In genomic region chr12:94101902-94102660, GRCh38 we compare ENCODE assay signal across 8 cellular contexts. TPM values are rescaled to one million over a fixed set of nuclear protein-coding genes. Genes with fewer than 3 reads are reported as not detected.
DNase-seq lines count a peak whose midpoint lies in the region; ATAC-seq and TF ChIP-seq lines count a peak whose summit lies in the region.

No MANE protein-coding gene starts in this region.

- peak overlapping the region; percentile 82 to 87 for H3K4me3 Mint-ChIP-seq in activated T-cell treated with anti-CD3 and anti-CD28 coated beads, Interleukin-2, amount 50 U/mL, for 72 hours
- peak overlapping the region; percentile 83 to 93 (median 88) for H3K4me3 Mint-ChIP-seq in naive B cell

- intact Hi-C loops in PC-9 (cut with micrococcal nuclease; ENCODE audit: unreplicated experiment) = loop anchor here (1.0 to 5.0 kb wide), 6 partner anchors 335 to 1115 kb away; no protein-coding TSS in a partner anchor

- BruUV-seq in PC-9 (replicated peaks; lab: Mats Ljungman, UMichigan) = no TSS peak

- H3K36me3 ChIP-seq in KOPT-K1 (ENCODE audit: insufficient read depth, low read length) (no peaks in the 10 kb centered on the region), PC-9 (ENCODE audit: low read depth) (no peaks in the 10 kb centered on the region), fibroblast of lung (ENCODE audit: control insufficient read depth, insufficient read depth, low read length) (no peaks in the 10 kb centered on the region)

- H3K4me1 ChIP-seq in PC-9 (replicated peaks; ENCODE audit: insufficient read depth) (peaks cover 41% of the 10 kb centered on the region), fibroblast of lung (ENCODE audit: control insufficient read depth, extremely low read depth, insufficient read depth, low read length) (peaks cover 6% of the 10 kb centered on the region)

- peak overlapping the region; percentile 84 for H2AFZ ChIP-seq in PC-9
- H2AFZ ChIP-seq in fibroblast of lung (ENCODE audit: low read length) = peak overlapping the region; percentile 84

- H3K9me3 ChIP-seq in KOPT-K1 (ENCODE audit: insufficient read depth, low read length, poor library complexity, severe bottlenecking) = no peaks in the 10 kb centered on the region
- H3K9me3 ChIP-seq in PC-9 (ENCODE audit: insufficient read depth, low read depth) = no peaks in the 10 kb centered on the region
- no peaks in the 10 kb centered on the region for H3K9me3 ChIP-seq in fibroblast of lung (ENCODE audit: control insufficient read depth, insufficient read depth, low read depth, low read length)

- H3K4me3 ChIP-seq in PC-9 (peak overlapping the region; percentile 59; the same call in 1 of the 2 replicates), fibroblast of lung (replicated peaks in 1 of 4; ENCODE audit: control extremely low read depth in 1 of 4, insufficient read depth in 1 of 4, low read depth in 3 of 4, low read length in 4 of 4) (peak overlapping the region; percentile 65 to 77 (median 70))

- peaks cover 30% of the 10 kb centered on the region for H3K27me3 Mint-ChIP-seq in activated T-cell treated with anti-CD3 and anti-CD28 coated beads, Interleukin-2, amount 50 U/mL, for 72 hours (ENCODE audit: low read depth)
- H3K27me3 Mint-ChIP-seq in naive B cell = peaks cover 29 to 72% (median 65%) of the 10 kb centered on the region in 3 donors

- H3K27me3 ChIP-seq in PC-9 (ENCODE audit: insufficient read depth, low read depth) = no peaks in the 10 kb centered on the region
- H3K27me3 ChIP-seq in fibroblast of lung (ENCODE audit: control insufficient read depth, insufficient read depth, low read length) = peaks cover 5% of the 10 kb centered on the region

- peaks cover 21% of the 10 kb centered on the region; the same call in 1 of the 2 replicates for H3F3A ChIP-seq in PC-9 (ENCODE audit: insufficient read depth, low read depth)

- H3K4me1 Mint-ChIP-seq in activated T-cell treated with anti-CD3 and anti-CD28 coated beads, Interleukin-2, amount 50 U/mL, for 72 hours (ENCODE audit: low read depth) = peaks cover 43% of the 10 kb centered on the region
- H3K4me1 Mint-ChIP-seq in naive B cell = peaks cover 3 to 12% (median 8%) of the 10 kb centered on the region in 3 donors

- POLR2A ChIA-PET in PC-9 (lab: Charles Lee; ENCODE audit: unreplicated experiment) = interaction anchor here (0.6 kb wide), 1 partner anchor 565 kb away, joined by 5 read pairs; no protein-coding TSS in a partner anchor

- peaks cover 0 to 2% of the 10 kb centered on the region in 2 donors for H3K36me3 Mint-ChIP-seq in activated T-cell treated with anti-CD3 and anti-CD28 coated beads, Interleukin-2, amount 50 U/mL, for 72 hours (ENCODE audit: insufficient read depth in 2 of 2)
- no peaks in the 10 kb centered on the region for H3K36me3 Mint-ChIP-seq in naive B cell

- ATAC-seq in GM21786 (IDR thresholded peaks at IDR 0.05; ENCODE audit: unreplicated experiment) (peak; percentile 91), naive B cell (ENCODE audit: low read depth in 2 of 2) (peak; percentile 78 to 85)
- peak; percentile 69 to 80 for ATAC-seq in activated T-cell treated with anti-CD3 and anti-CD28 coated beads, Interleukin-2, amount 50 U/mL, for 72 hours (replicated peaks in 1 of 2)

- no peak overlapping the region for H3K27ac Mint-ChIP-seq in activated T-cell treated with anti-CD3 and anti-CD28 coated beads, Interleukin-2, amount 50 U/mL, for 72 hours
- peak overlapping the region in 3 of 6 donors; percentile 15 to 63 (median 41) for H3K27ac Mint-ChIP-seq in naive B cell

- CTCF ChIA-PET in PC-9 (lab: Charles Lee) = interaction anchor here (0.5 to 5.0 kb wide), 12 partner anchors 18 to 1432 kb away, joined by 3 to 43 read pairs (median 4); partner anchors contain the start of gene MRPL42

- H3K79me2 ChIP-seq in PC-9 (ENCODE audit: low read depth) (no peaks in the 10 kb centered on the region), fibroblast of lung (ENCODE audit: control insufficient read depth, insufficient read depth, low read length) (no peaks in the 10 kb centered on the region)

- TF ChIP-seq CTCF in PC-9 (conservative IDR thresholded peaks at IDR 0.05) (peak; percentile 78), fibroblast of lung (conservative IDR thresholded peaks at IDR 0.05 in 1 of 2, IDR thresholded peaks at IDR 0.05 in 1 of 2; ENCODE audit: low read depth in 1 of 2, low read length in 2 of 2) (peak; percentile 75 to 83)

- peak overlapping the region; percentile 80 for H3K4me2 ChIP-seq in PC-9
- peak overlapping the region; percentile 95 for H3K4me2 ChIP-seq in fibroblast of lung (ENCODE audit: extremely low read depth, insufficient read depth, low read length)

- no peaks in the 10 kb centered on the region for H3K9me3 Mint-ChIP-seq in activated T-cell treated with anti-CD3 and anti-CD28 coated beads, Interleukin-2, amount 50 U/mL, for 72 hours
- no peaks in the 10 kb centered on the region for H3K9me3 Mint-ChIP-seq in naive B cell

- DNase-seq in DMS53 treated with DMSO at 0.1 percent for 48 hours (lab: John Stamatoyannopoulos, UW; ENCODE audit: unreplicated experiment) = peak; percentile 88
- peak; percentile 69 to 75 for DNase-seq in PC-9
- DNase-seq in activated T-cell treated with anti-CD3 and anti-CD28 coated beads, Interleukin-2, amount 50 U/mL, for 72 hours = peak; percentile 84 to 86
- DNase-seq in fibroblast of lung (ENCODE audit: low read depth in 2 of 2) = peak; percentile 74 to 88
- DNase-seq in naive B cell = peak; percentile 75
- peak; percentile 60 to 76 for DNase-seq in stimulated activated CD8-positive, alpha-beta memory T cell treated with anti-CD3 and anti-CD28 coated beads, Interleukin-7, amount 100 ng/mL, for 48 hours (ENCODE audit: extremely low read depth in 1 of 2, low read depth in 1 of 2)

- no peaks in the 10 kb centered on the region for H4K20me1 ChIP-seq in PC-9 (ENCODE audit: insufficient read depth)
- no peaks in the 10 kb centered on the region for H4K20me1 ChIP-seq in fibroblast of lung (ENCODE audit: control insufficient read depth, extremely low read depth, insufficient read depth, low read length)

- peak overlapping the region; percentile 65 for H3K9ac ChIP-seq in fibroblast of lung (ENCODE audit: insufficient read depth, low read length)

- H3K27ac ChIP-seq in KOPT-K1 (ENCODE audit: low read depth, low read length, poor library complexity, severe bottlenecking) = peak overlapping the region; percentile 48
- no peak overlapping the region for H3K27ac ChIP-seq in PC-9
- peak overlapping the region; percentile 62 for H3K27ac ChIP-seq in fibroblast of lung (ENCODE audit: insufficient read depth, low read length)

- no peaks in the 10 kb centered on the region for H3K9me2 ChIP-seq in PC-9 (ENCODE audit: insufficient read depth)

RNA-seq across cellular contexts. Expression of gene PLXNC1, which starts 46.3 kb away (rescaled TPM):
- 1.4 and 2.3 TPM in 2 replicates for total RNA-seq in PC-9 (2021)
- 10 to 100 TPM; 11.3 to 14.1 TPM for total RNA-seq in activated T-cell treated with anti-CD3 and anti-CD28 coated beads, Interleukin-2, amount 50 U/mL, for 72 hours
- 49.6 and 86.9 TPM in 2 replicates for total RNA-seq in fibroblast of lung
- 3.8 and 15.1 TPM in 2 replicates for polyA plus RNA-seq in fibroblast of lung
- 2.3 and 10.4 TPM in 2 replicates for polyA plus RNA-seq in fibroblast of lung (2012)
- polyA minus RNA-seq in fibroblast of lung (ENCODE audit: low replicate concordance) = 1.5 and 29.2 TPM in 2 replicates
- 1 to 10 TPM; 2.1 to 6.9 (median 4.4) TPM for polyA plus RNA-seq in naive B cell (ENCODE audit: low read depth in 6 of 6)
